ENCODE assay signal across 27 cellular contexts in the genomic region with DNA sequence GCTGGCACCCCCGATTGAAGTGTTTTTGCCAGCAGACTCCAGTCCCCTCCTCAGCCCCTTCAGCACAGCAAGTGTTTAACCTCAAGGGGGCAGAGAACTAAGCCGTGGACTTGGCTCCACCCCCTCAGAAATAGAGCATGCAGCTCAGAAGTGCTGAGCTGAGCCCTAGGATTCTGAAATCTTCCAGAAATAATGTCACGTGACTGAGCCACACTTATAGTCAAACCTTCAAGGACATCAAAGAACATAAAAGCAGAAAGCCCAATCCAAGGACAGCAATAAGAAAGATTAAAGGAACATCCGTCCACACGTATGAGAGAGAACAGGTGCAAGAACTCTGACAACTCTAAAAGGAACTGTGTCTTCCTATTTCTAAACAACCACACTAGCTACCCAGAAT.
"Had no signal": no experiment of that assay in that cellular context is flagged by ENCODE, and none has a peak within 500 bp of the region (broad histone marks: within the 10 kb centered on the region; RNA-seq: fewer than 3 reads in every experiment).

No MANE protein-coding gene starts in this region.

- H3K4me3 Mint-ChIP-seq: activated CD4-positive, alpha-beta memory T cell treated with anti-CD3 and anti-CD28 coated beads, Interleukin-2, amount 10 ng/mL, durations not matched to agents 7 days and 5 days; activated CD4-positive, alpha-beta T cell treated with anti-CD3 and anti-CD28 coated beads for 36 hours; activated CD4-positive, alpha-beta T cell treated with anti-CD3 and anti-CD28 coated beads, Interleukin-2, amount 10 ng/mL, durations not matched to agents 7 days and 5 days; activated naive CD4-positive, alpha-beta T cell treated with anti-CD3 and anti-CD28 coated beads, Interleukin-2, amount 10 ng/mL, durations not matched to agents 7 days and 5 days; activated naive CD8-positive, alpha-beta T cell treated with anti-CD3 and anti-CD28 coated beads, Interleukin-2, amount 10 ng/mL, durations not matched to agents 7 days and 5 days; activated T-helper 1 cell treated with anti-CD3 and anti-CD28 coated beads, Interleukin-12 subunit alpha, Interleukin-12 subunit beta, Interleukin-2, Interleukin-4 antibody, amounts not matched to agents 30 ng/mL and 10 ng/mL and 1 ng/mL, durations not matched to agents 14 hours and 24 hours and 36 hours; brain had no signal

- H3K4me1 ChIP-seq: ascending aorta, breast epithelium, colonic mucosa, heart left ventricle had no signal

- H3K4me1 Mint-ChIP-seq: activated CD4-positive, alpha-beta memory T cell treated with anti-CD3 and anti-CD28 coated beads, Interleukin-2, amount 10 ng/mL, durations not matched to agents 7 days and 5 days; activated CD4-positive, alpha-beta T cell treated with anti-CD3 and anti-CD28 coated beads for 36 hours; activated CD4-positive, alpha-beta T cell treated with anti-CD3 and anti-CD28 coated beads, Interleukin-2, amount 10 ng/mL, durations not matched to agents 7 days and 5 days; activated naive CD4-positive, alpha-beta T cell treated with anti-CD3 and anti-CD28 coated beads, Interleukin-2, amount 10 ng/mL, durations not matched to agents 7 days and 5 days; activated naive CD8-positive, alpha-beta T cell treated with anti-CD3 and anti-CD28 coated beads, Interleukin-2, amount 10 ng/mL, durations not matched to agents 7 days and 5 days had no signal

- H3K9me3 ChIP-seq: ascending aorta, breast epithelium, colonic mucosa had no signal

- FAIRE-seq: frontal cortex had no signal

- H3K27ac ChIP-seq: ascending aorta, breast epithelium, cardiac muscle cell, colonic mucosa, heart left ventricle had no signal

- H3K27me3 Mint-ChIP-seq: activated CD4-positive, alpha-beta memory T cell treated with anti-CD3 and anti-CD28 coated beads, Interleukin-2, amount 10 ng/mL, durations not matched to agents 7 days and 5 days; activated CD4-positive, alpha-beta T cell treated with anti-CD3 and anti-CD28 coated beads for 36 hours; activated CD4-positive, alpha-beta T cell treated with anti-CD3 and anti-CD28 coated beads, Interleukin-2, amount 10 ng/mL, durations not matched to agents 7 days and 5 days; activated naive CD4-positive, alpha-beta T cell treated with anti-CD3 and anti-CD28 coated beads, Interleukin-2, amount 10 ng/mL, durations not matched to agents 7 days and 5 days; activated naive CD8-positive, alpha-beta T cell treated with anti-CD3 and anti-CD28 coated beads, Interleukin-2, amount 10 ng/mL, durations not matched to agents 7 days and 5 days; brain had no signal

- H3K27me3 ChIP-seq: ascending aorta, breast epithelium, cardiac muscle cell, colonic mucosa, heart left ventricle had no signal

- DNase-seq: activated CD4-positive, alpha-beta memory T cell treated with anti-CD3 and anti-CD28 coated beads, Interleukin-2, amount 10 ng/mL, durations not matched to agents 7 days and 5 days; activated CD4-positive, alpha-beta T cell treated with anti-CD3 and anti-CD28 coated beads for 36 hours; activated CD4-positive, alpha-beta T cell treated with anti-CD3 and anti-CD28 coated beads, Interleukin-2, amount 10 ng/mL, durations not matched to agents 7 days and 5 days; activated CD4-positive, alpha-beta T cell treated with anti-CD3 and anti-CD28 coated beads, Interleukin-2, amount 50 U/mL, for 4 hours; activated CD4-positive, CD25-positive, alpha-beta regulatory T cell; activated CD4-positive, CD25-positive, alpha-beta regulatory T cell treated with anti-CD3 and anti-CD28 coated beads, Interleukin-2, amount 50 U/mL, for 72 hours; activated gamma-delta T cell; activated naive CD4-positive, alpha-beta T cell; activated naive CD4-positive, alpha-beta T cell treated with anti-CD3 and anti-CD28 coated beads, Interleukin-2, amount 10 ng/mL, durations not matched to agents 7 days and 5 days; activated naive CD8-positive, alpha-beta T cell treated with anti-CD3 and anti-CD28 coated beads, Interleukin-2, amount 10 ng/mL, durations not matched to agents 7 days and 5 days; activated T-cell treated with anti-CD3 and anti-CD28 coated beads, Interleukin-2, amount 50 U/mL, for 48 hours; central memory CD4-positive, alpha-beta T cell; cerebellar nuclear complex; colonic mucosa; effector CD8-positive, alpha-beta T cell; foreskin fibroblast; glutamatergic neuron; T-helper 2 cell had no signal

- H3K4me3 ChIP-seq: ascending aorta, breast epithelium, cardiac muscle cell, colonic mucosa, heart left ventricle had no signal

- H3K27ac Mint-ChIP-seq: activated CD4-positive, alpha-beta memory T cell treated with anti-CD3 and anti-CD28 coated beads, Interleukin-2, amount 10 ng/mL, durations not matched to agents 7 days and 5 days; activated CD4-positive, alpha-beta T cell treated with anti-CD3 and anti-CD28 coated beads for 36 hours; activated CD4-positive, alpha-beta T cell treated with anti-CD3 and anti-CD28 coated beads, Interleukin-2, amount 10 ng/mL, durations not matched to agents 7 days and 5 days; activated naive CD4-positive, alpha-beta T cell treated with anti-CD3 and anti-CD28 coated beads, Interleukin-2, amount 10 ng/mL, durations not matched to agents 7 days and 5 days; activated naive CD4-positive, alpha-beta T cell treated with anti-CD3 and anti-CD28 coated beads, Interleukin-2, amount 50 U/mL, for 72 hours; activated naive CD8-positive, alpha-beta T cell treated with anti-CD3 and anti-CD28 coated beads, Interleukin-2, amount 10 ng/mL, durations not matched to agents 7 days and 5 days; activated T-helper 1 cell treated with anti-CD3 and anti-CD28 coated beads, Interleukin-12 subunit alpha, Interleukin-12 subunit beta, Interleukin-2, Interleukin-4 antibody, amounts not matched to agents 30 ng/mL and 10 ng/mL and 1 ng/mL, durations not matched to agents 14 hours and 24 hours and 36 hours; brain had no signal

- H3K36me3 Mint-ChIP-seq: activated naive CD4-positive, alpha-beta T cell treated with anti-CD3 and anti-CD28 coated beads, Interleukin-2, amount 10 ng/mL, durations not matched to agents 7 days and 5 days; activated naive CD8-positive, alpha-beta T cell treated with anti-CD3 and anti-CD28 coated beads, Interleukin-2, amount 10 ng/mL, durations not matched to agents 7 days and 5 days had no signal

- ATAC-seq: activated CD4-positive, alpha-beta T cell treated with anti-CD3 and anti-CD28 coated beads for 36 hours; activated naive CD4-positive, alpha-beta T cell treated with anti-CD3 and anti-CD28 coated beads, Interleukin-2, amount 50 U/mL, for 72 hours; esophagus mucosa; heart left ventricle had no signal

- H3K36me3 ChIP-seq: ascending aorta, breast epithelium, cardiac muscle cell, colonic mucosa, heart left ventricle had no signal
